ENCODE assay signal across 1 cellular context in genomic region chr14:51873221-51873893, GRCh38.
TF ChIP-seq lines count a peak whose summit lies in the region.

No MANE protein-coding gene starts in this region.

TF ChIP-seq in GM23338, 12 proteins besides CTCF, POLR2A, EP300 and RAD21 (continued from another document):
- no peak for TF ChIP-seq REST (IDR thresholded peaks at IDR 0.05; ENCODE audit: unreplicated experiment)
- TF ChIP-seq NANOG (IDR thresholded peaks at IDR 0.05; ENCODE audit: borderline replicate concordance) = no peak
- TF ChIP-seq EZH2phosphoT487 (IDR thresholded peaks at IDR 0.05; ENCODE audit: unreplicated experiment) = no peak
- TF ChIP-seq ZNF114 (CRISPR knock-in tag; IDR thresholded peaks at IDR 0.05) = no peak
- TF ChIP-seq STAT1 (IDR thresholded peaks at IDR 0.05; ENCODE audit: unreplicated experiment) = no peak
- TF ChIP-seq ETS1 (IDR thresholded peaks at IDR 0.05) = no peak
- TF ChIP-seq JUNB (IDR thresholded peaks at IDR 0.05; ENCODE audit: unreplicated experiment) = no peak
